Comparison of ENCODE assay signal across 16 cellular contexts in genomic region chr20:51569815-51570741, GRCh38. TPM values are rescaled to one million over a fixed set of nuclear protein-coding genes. Genes with fewer than 3 reads are reported as not detected.
DNase-seq lines count a peak whose midpoint lies in the region; ATAC-seq and TF ChIP-seq lines count a peak whose summit lies in the region.
"Had no signal": no experiment of that assay in that cellular context is flagged by ENCODE, and none has a peak within 500 bp of the region (broad histone marks: within the 10 kb centered on the region; RNA-seq: fewer than 3 reads in every experiment).

No MANE protein-coding gene starts in this region.

- H3K9ac ChIP-seq in skeletal muscle satellite cell (ENCODE audit: low read depth, low read length), result no peak overlapping the region

- H3K9me3 ChIP-seq in left ventricle myocardium inferior (replicated peaks) (peaks cover 4% of the 10 kb centered on the region), skeletal muscle satellite cell (replicated peaks; ENCODE audit: low read length) (peaks cover 5% of the 10 kb centered on the region), T-helper 17 cell (ENCODE audit: control insufficient read depth, low read length, poor library complexity, severe bottlenecking) (no peaks in the 10 kb centered on the region)

- no peak overlapping the region for H3K4me3 Mint-ChIP-seq in activated CD8-positive, alpha-beta memory T cell treated with anti-CD3 and anti-CD28 coated beads, Interleukin-2, amount 10 ng/mL, durations not matched to agents 7 days and 5 days
- no peak overlapping the region for H3K4me3 Mint-ChIP-seq in T-helper 17 cell
- H3K4me3 Mint-ChIP-seq: activated naive CD8-positive, alpha-beta T cell treated with anti-CD3 and anti-CD28 coated beads, Interleukin-2, amount 50 U/mL, for 24 hours; dendritic cell treated with granulocyte-macrophage colony-stimulating factor and Interleukin-4, amounts not matched to agents 40 ng/mL and 50 ng/mL, for 4 days; T-helper 1 cell treated with Interleukin-12 subunit alpha and Interleukin-12 subunit beta and Interleukin-4 antibody, amounts not matched to agents 30 μg/mL and 1 μg/mL, for 36 hours had no signal

- H3K36me3 Mint-ChIP-seq in activated CD8-positive, alpha-beta memory T cell treated with anti-CD3 and anti-CD28 coated beads, Interleukin-2, amount 10 ng/mL, durations not matched to agents 7 days and 5 days, result peaks cover 1% of the 10 kb centered on the region
- peaks cover 2% of the 10 kb centered on the region for H3K36me3 Mint-ChIP-seq in T-helper 17 cell (ENCODE audit: low read depth)

- H3K27ac Mint-ChIP-seq in activated CD8-positive, alpha-beta memory T cell treated with anti-CD3 and anti-CD28 coated beads, Interleukin-2, amount 10 ng/mL, durations not matched to agents 7 days and 5 days, result no peak overlapping the region
- H3K27ac Mint-ChIP-seq in T-helper 17 cell, result no peak overlapping the region
- H3K27ac Mint-ChIP-seq: activated naive CD8-positive, alpha-beta T cell treated with anti-CD3 and anti-CD28 coated beads, Interleukin-2, amount 50 U/mL, for 24 hours; dendritic cell treated with granulocyte-macrophage colony-stimulating factor and Interleukin-4, amounts not matched to agents 40 ng/mL and 50 ng/mL, for 4 days; T-helper 1 cell treated with Interleukin-12 subunit alpha and Interleukin-12 subunit beta and Interleukin-4 antibody, amounts not matched to agents 30 μg/mL and 1 μg/mL, for 36 hours had no signal

- CTCF ChIA-PET in activated CD8-positive, alpha-beta memory T cell treated with anti-CD3 and anti-CD28 coated beads, Interleukin-2, amount 10 ng/mL, durations not matched to agents 7 days and 5 days (lab: Charles Lee), result interaction anchor here (0.7 to 1.1 kb wide), 3 partner anchors 16 to 244 kb away, joined by 3 to 4 read pairs (median 3); no protein-coding TSS in a partner anchor

- ATAC-seq in activated CD8-positive, alpha-beta memory T cell treated with anti-CD3 and anti-CD28 coated beads, Interleukin-2, amount 10 ng/mL, durations not matched to agents 7 days and 5 days, result no peak
- ATAC-seq in T-helper 17 cell (no peak), HG03432 (IDR thresholded peaks at IDR 0.05; ENCODE audit: unreplicated experiment) (no peak)
- ATAC-seq: activated naive CD8-positive, alpha-beta T cell treated with anti-CD3 and anti-CD28 coated beads, Interleukin-2, amount 50 U/mL, for 24 hours had no signal

- peaks cover 2% of the 10 kb centered on the region for H3K9me3 Mint-ChIP-seq in activated CD8-positive, alpha-beta memory T cell treated with anti-CD3 and anti-CD28 coated beads, Interleukin-2, amount 10 ng/mL, durations not matched to agents 7 days and 5 days (ENCODE audit: low read depth)

- peak overlapping the region; percentile 85 for H3K27ac ChIP-seq in left ventricle myocardium inferior (replicated peaks)
- H3K27ac ChIP-seq: C4-2B had no signal

- H3K4me1 Mint-ChIP-seq in activated CD8-positive, alpha-beta memory T cell treated with anti-CD3 and anti-CD28 coated beads, Interleukin-2, amount 10 ng/mL, durations not matched to agents 7 days and 5 days, result no peaks in the 10 kb centered on the region
- H3K4me1 Mint-ChIP-seq in T-helper 17 cell, result no peaks in the 10 kb centered on the region

- H3K4me3 ChIP-seq in left ventricle myocardium inferior (peak overlapping the region; percentile 50), skeletal muscle satellite cell (ENCODE audit: low read length) (no peak overlapping the region)

- no peak for TF ChIP-seq CTCF in left ventricle myocardium inferior (IDR thresholded peaks at IDR 0.05; ENCODE audit: borderline replicate concordance)

- H3K27me3 ChIP-seq in left ventricle myocardium inferior (ENCODE audit: low read depth) (no peaks in the 10 kb centered on the region), skeletal muscle satellite cell (ENCODE audit: control insufficient read depth, insufficient read depth, low read length) (peaks cover 54% of the 10 kb centered on the region)

- DNase-seq in HCEC 1CT (peak; percentile 10), astrocyte of the hippocampus (ENCODE audit: low read depth, low spot score) (peak; percentile 45), left ventricle myocardium inferior (peak; percentile 48), T-helper 17 cell (no peak)
- no peak for DNase-seq in activated CD8-positive, alpha-beta memory T cell treated with anti-CD3 and anti-CD28 coated beads, Interleukin-2, amount 10 ng/mL, durations not matched to agents 7 days and 5 days
- no peak for DNase-seq in activated naive CD4-positive, alpha-beta T cell treated with Interleukin-2 at 50 U/mL for 16 hours
- DNase-seq: activated CD4-positive, CD25-positive, alpha-beta regulatory T cell treated with anti-CD3 and anti-CD28 coated beads, Interleukin-2, amount 50 U/mL, for 72 hours; activated naive CD8-positive, alpha-beta T cell treated with anti-CD3 and anti-CD28 coated beads, Interleukin-2, amount 50 U/mL, for 24 hours; NCI-H1048; OCI-M1; stimulated activated naive CD4-positive, alpha-beta T cell had no signal

- H3K27me3 Mint-ChIP-seq in activated CD8-positive, alpha-beta memory T cell treated with anti-CD3 and anti-CD28 coated beads, Interleukin-2, amount 10 ng/mL, durations not matched to agents 7 days and 5 days, result peaks cover 21% of the 10 kb centered on the region
- H3K27me3 Mint-ChIP-seq in T-helper 17 cell, result no peaks in the 10 kb centered on the region

- intact Hi-C loops in left ventricle myocardium inferior (cut with micrococcal nuclease), result no loop called here

- peaks cover 29% of the 10 kb centered on the region for H3K4me1 ChIP-seq in left ventricle myocardium inferior
- H3K4me1 ChIP-seq in skeletal muscle satellite cell (ENCODE audit: control insufficient read depth, insufficient read depth, low read length), result peaks cover 9% of the 10 kb centered on the region

- no peaks in the 10 kb centered on the region for H3K36me3 ChIP-seq in left ventricle myocardium inferior
- H3K36me3 ChIP-seq in skeletal muscle satellite cell (ENCODE audit: insufficient read depth, low read length), result no peaks in the 10 kb centered on the region

- peak overlapping the region; percentile 48 for H3K4me2 ChIP-seq in skeletal muscle satellite cell (ENCODE audit: low read length)

RNA-seq across cellular contexts. Expression of gene NFATC2, which starts 27.6 kb away (rescaled TPM):
- 4.2 TPM for total RNA-seq in left ventricle myocardium inferior
- total RNA-seq in skeletal muscle satellite cell (2012; rRNA removed), result under 0.01 and 0.22 TPM in 2 replicates
- 10 to 100 TPM; 39.9 to 59.0 TPM for total RNA-seq in activated CD8-positive, alpha-beta memory T cell treated with anti-CD3 and anti-CD28 coated beads, Interleukin-2, amount 10 ng/mL, durations not matched to agents 7 days and 5 days
- total RNA-seq in T-helper 17 cell, result 10 to 100 TPM; 51.0 to 58.7 TPM

Comparison
In these comparisons a context has a peak if more than half of its experiments do, and no peak if none do; other contexts are left out.
1. DNase-seq: peak in HCEC 1CT (single experiment), astrocyte of the hippocampus (single experiment) and left ventricle myocardium inferior (single experiment); none in activated CD8-positive, alpha-beta memory T cell treated with anti-CD3 and anti-CD28 coated beads, Interleukin-2, amount 10 ng/mL, durations not matched to agents 7 days and 5 days (single experiment), activated naive CD4-positive, alpha-beta T cell treated with Interleukin-2 at 50 U/mL for 16 hours (single experiment) and T-helper 17 cell (0 of 3).